Comparison of ENCODE assay signal across 19 cellular contexts in the genomic region with DNA sequence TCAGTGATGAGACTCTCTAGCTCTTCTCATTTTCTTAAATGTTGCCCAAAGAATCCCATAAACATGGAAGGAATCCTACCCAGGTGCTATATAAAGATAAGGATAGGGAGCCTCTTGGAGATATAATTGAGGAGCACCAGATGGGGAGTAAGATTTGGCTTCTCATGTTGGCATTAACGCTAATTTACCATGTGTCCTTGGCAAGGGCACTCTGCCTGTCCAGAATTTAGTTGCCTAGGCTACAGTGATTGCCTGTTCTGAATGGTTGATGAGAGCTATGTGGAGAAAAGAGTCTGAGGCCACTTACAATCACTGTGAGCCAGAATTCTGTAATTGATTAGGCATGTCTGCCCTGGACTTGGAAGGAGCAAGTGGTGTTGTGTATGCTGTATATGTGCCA.
A peak's percentile ranks its signal among the peaks of the same experiment; 100 is the strongest.
DNase-seq lines count a peak whose midpoint lies in the region; ATAC-seq and TF ChIP-seq lines count a peak whose summit lies in the region.
"Had no signal": no experiment of that assay in that cellular context is flagged by ENCODE, and none has a peak within 500 bp of the region (broad histone marks: within the 10 kb centered on the region; RNA-seq: fewer than 3 reads in every experiment).

No MANE protein-coding gene starts in this region.

- ATAC-seq in heart right ventricle (no peak), HG02884 (IDR thresholded peaks at IDR 0.05; ENCODE audit: unreplicated experiment) (no peak)
- ATAC-seq: A549; CD8-positive, alpha-beta T cell; GM12878 had no signal

- H3K9me3 ChIP-seq in heart right ventricle = peaks cover 0 to 15% (median 0%) of the 10 kb centered on the region in 11 donors
- H3K9me3 ChIP-seq: A549; BLaER1 treated with 17β-estradiol and CSF1 and Interleukin-3, amounts not matched to agents 10 nM and 100 nM; Caco-2 had no signal

- H3K36me3 ChIP-seq in heart right ventricle = no peaks in the 10 kb centered on the region
- H3K36me3 ChIP-seq: BLaER1 treated with 17β-estradiol and CSF1 and Interleukin-3, amounts not matched to agents 10 nM and 100 nM had no signal

- H3K27ac ChIP-seq in heart right ventricle = no peak overlapping the region
- H3K27ac ChIP-seq: 22Rv1; A549; BLaER1 treated with 17β-estradiol and CSF1 and Interleukin-3, amounts not matched to agents 10 nM and 100 nM; C4-2B had no signal

- H3K27me3 ChIP-seq in heart right ventricle = no peaks in the 10 kb centered on the region
- H3K27me3 ChIP-seq: BLaER1 treated with 17β-estradiol and CSF1 and Interleukin-3, amounts not matched to agents 10 nM and 100 nM had no signal

- in situ Hi-C loops in G401 (cut with HindIII; ENCODE audit: low sequenced_read_pairs) = no loop called here

- H3K4me1 ChIP-seq in heart right ventricle = no peaks in the 10 kb centered on the region
- H3K4me1 ChIP-seq: A549; BLaER1 treated with 17β-estradiol and CSF1 and Interleukin-3, amounts not matched to agents 10 nM and 100 nM; Caco-2 had no signal

- 77 to 88% methylated on average over 1 of the region's 1 CpG for WGBS in heart right ventricle, 2 donors

- peak; percentile 1 for DNase-seq in NCI-H748 (lab: John Stamatoyannopoulos, UW; ENCODE audit: unreplicated experiment)
- DNase-seq in NCI-H748 treated with DMSO at 0.1 percent for 48 hours (lab: John Stamatoyannopoulos, UW) = no peak
- peak; percentile 93 for DNase-seq in G401 (ENCODE audit: low spot score)
- DNase-seq in cerebellar cortex (ENCODE audit: low spot score) = peak; percentile 92
- DNase-seq in cerebellum (ENCODE audit: low spot score) = peak; percentile 66
- DNase-seq in heart right ventricle = no peak
- DNase-seq: AML-193; Caco-2; Calu3; CD4-positive, alpha-beta T cell; CD8-positive, alpha-beta T cell; DMS79 treated with DMSO at 0.1 percent for 48 hours; GDM1 had no signal

- no peak for TF ChIP-seq CTCF in heart right ventricle (IDR thresholded peaks at IDR 0.05)

- intact Hi-C loops in heart right ventricle (cut with DNase I) = no loop called here

- H3K4me3 ChIP-seq in heart right ventricle = no peak overlapping the region
- H3K4me3 ChIP-seq: A549; BLaER1 treated with 17β-estradiol and CSF1 and Interleukin-3, amounts not matched to agents 10 nM and 100 nM; GM12878 had no signal

Comparison
In these comparisons a context has a peak if more than half of its experiments do, and no peak if none do; other contexts are left out.
1. DNase-seq: peak in NCI-H748 (single experiment), G401 (single experiment), cerebellar cortex (single experiment) and cerebellum (single experiment); none in NCI-H748 treated with DMSO at 0.1 percent for 48 hours (single experiment) and heart right ventricle (0 of 2).